In the genomic region with DNA sequence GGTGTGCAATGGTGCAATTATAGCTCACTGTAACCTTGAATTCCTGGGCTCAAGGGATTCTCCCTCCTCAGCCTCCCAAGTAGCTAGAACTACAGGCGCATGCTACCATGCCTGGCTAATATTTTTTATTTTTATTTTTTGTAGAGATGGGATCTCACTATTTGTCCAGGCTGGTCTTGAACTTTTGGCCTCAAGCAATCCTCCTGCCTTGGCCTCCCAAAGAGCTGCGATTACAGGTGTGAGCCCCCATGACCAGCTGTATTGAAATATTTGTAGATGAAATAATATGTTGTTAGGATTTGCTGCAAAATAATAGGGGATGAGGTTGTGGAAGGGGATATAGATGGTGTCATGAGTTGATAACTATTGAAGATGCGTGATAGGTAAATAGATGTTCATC, we compare ENCODE assay signal across 19 cellular contexts. TPM values are rescaled to one million over a fixed set of nuclear protein-coding genes. Genes with fewer than 3 reads are reported as not detected.
DNase-seq lines count a peak whose midpoint lies in the region; ATAC-seq, FAIRE-seq and TF ChIP-seq lines count a peak whose summit lies in the region.
"Had no signal": no experiment of that assay in that cellular context is flagged by ENCODE, and none has a peak within 500 bp of the region (broad histone marks: within the 10 kb centered on the region; RNA-seq: fewer than 3 reads in every experiment).

No MANE protein-coding gene starts in this region.

- H3K9me3 Mint-ChIP-seq in activated naive CD8-positive, alpha-beta T cell (ENCODE audit: low read depth), result no peaks in the 10 kb centered on the region
- no peaks in the 10 kb centered on the region for H3K9me3 Mint-ChIP-seq in activated naive CD8-positive, alpha-beta T cell treated with anti-CD3 and anti-CD28 coated beads for 36 hours
- H3K9me3 Mint-ChIP-seq: CD8-positive, alpha-beta T cell; GM23338 had no signal

- H3K9me3 ChIP-seq in K562 (replicated peaks; ENCODE audit: control insufficient read depth, insufficient read depth, low read depth, low read length) (no peaks in the 10 kb centered on the region), hepatocyte (ENCODE audit: low read depth) (no peaks in the 10 kb centered on the region), gastrocnemius medialis (no peaks in the 10 kb centered on the region)
- H3K9me3 ChIP-seq: A549 had no signal

- H3K4me1 Mint-ChIP-seq in activated naive CD8-positive, alpha-beta T cell (ENCODE audit: low read depth), result peaks cover 50% of the 10 kb centered on the region
- peaks cover 45% of the 10 kb centered on the region for H3K4me1 Mint-ChIP-seq in activated naive CD8-positive, alpha-beta T cell treated with anti-CD3 and anti-CD28 coated beads for 36 hours

- H4K20me1 ChIP-seq in K562 (replicated peaks; ENCODE audit: control insufficient read depth, insufficient read depth, low read length), result 0 out of 2 replicates have a peak, but pooled peaks cover 6% of the 10 kb centered on the region
- H4K20me1 ChIP-seq in hepatocyte (ENCODE audit: insufficient read depth, poor library complexity, severe bottlenecking), result peaks cover 9% of the 10 kb centered on the region

- in situ Hi-C loops in K562 (cut with MboI), result no loop called here
- in situ Hi-C loops in gastrocnemius medialis (cut with MboI; ENCODE audit: low sequenced_read_pairs in 4 of 4), result loop anchor here in 1 of 4 donors (25.0 kb wide), 1 partner anchor 180 kb away; a partner anchor contains a TSS

- BruUV-seq in K562 (replicated peaks; lab: Mats Ljungman, UMichigan), result no TSS peak

- peaks cover 10% of the 10 kb centered on the region for H3K36me3 Mint-ChIP-seq in activated naive CD8-positive, alpha-beta T cell
- peaks cover 8% of the 10 kb centered on the region for H3K36me3 Mint-ChIP-seq in activated naive CD8-positive, alpha-beta T cell treated with anti-CD3 and anti-CD28 coated beads for 36 hours

- H2AFZ ChIP-seq in K562 (ENCODE audit: low read depth, low read length), result no peak overlapping the region
- no peak overlapping the region for H2AFZ ChIP-seq in hepatocyte
- H2AFZ ChIP-seq: GM23338 had no signal

- TF ChIP-seq CTCF in K562 (IDR thresholded peaks at IDR 0.05 in 2 of 3, conservative IDR thresholded peaks at IDR 0.05 in 1 of 3; ENCODE audit: insufficient read depth in 2 of 3, low read depth in 1 of 3, low read length in 3 of 3) (no peak), hepatocyte (IDR thresholded peaks at IDR 0.05; ENCODE audit: poor library complexity) (no peak), gastrocnemius medialis (IDR thresholded peaks at IDR 0.05 in 4 of 5, conservative IDR thresholded peaks at IDR 0.05 in 1 of 5) (no peak)

- 100% methylated on average over 2 of the region's 3 CpGs for WGBS in K562 (ENCODE audit: insufficient coverage, low coverage, missing lambda C conversion rate)
- 94% methylated on average over 3 of the region's 3 CpGs for WGBS in hepatocyte (ENCODE audit: low lambda C conversion rate, missing lambda C conversion rate)

- H3K4me3 Mint-ChIP-seq in activated naive CD8-positive, alpha-beta T cell, result peak overlapping the region; percentile 15
- H3K4me3 Mint-ChIP-seq in activated naive CD8-positive, alpha-beta T cell treated with anti-CD3 and anti-CD28 coated beads for 36 hours, result no peak overlapping the region
- H3K4me3 Mint-ChIP-seq: CD8-positive, alpha-beta T cell; GM23338 had no signal

- no peaks in the 10 kb centered on the region for H3K9me1 ChIP-seq in K562 (ENCODE audit: control insufficient read depth, insufficient read depth, low read length)

- H3K4me3 ChIP-seq in K562, result no peak overlapping the region
- no peak overlapping the region for H3K4me3 ChIP-seq in hepatocyte
- H3K4me3 ChIP-seq in gastrocnemius medialis, result no peak overlapping the region
- H3K4me3 ChIP-seq: A549, GM23338 had no signal

- TF ChIP-seq POLR2A in GM12891 (IDR thresholded peaks at IDR 0.05; ENCODE audit: low read depth, low read length) (no peak), K562 (conservative IDR thresholded peaks at IDR 0.05) (no peak), gastrocnemius medialis (IDR thresholded peaks at IDR 0.05) (no peak)

- H3K4me1 ChIP-seq in K562 (replicated peaks in 1 of 2; ENCODE audit: control insufficient read depth in 2 of 2, insufficient read depth in 2 of 2, low read length in 2 of 2) (no peaks in the 10 kb centered on the region), hepatocyte (ENCODE audit: insufficient read depth) (peaks cover 25% of the 10 kb centered on the region), gastrocnemius medialis (peaks cover 37 to 44% of the 10 kb centered on the region in 2 donors)

- H3K4me2 ChIP-seq in K562 (ENCODE audit: insufficient read depth, low read length), result no peak overlapping the region
- H3K4me2 ChIP-seq in hepatocyte, result no peak overlapping the region
- H3K4me2 ChIP-seq: GM23338 had no signal

- CTCF ChIA-PET in K562 (lab: Yijun Ruan, JAX; ENCODE audit: low intra/inter-chr PET ratio), result no interaction called here

- H3K9ac ChIP-seq in K562 (ENCODE audit: insufficient read depth in 1 of 2, low read depth in 2 of 2, low read length in 2 of 2), result no peak overlapping the region

- no peak overlapping the region for H3K27ac ChIP-seq in K562 (ENCODE audit: extremely low read depth, low read depth, low read length)
- no peak overlapping the region for H3K27ac ChIP-seq in hepatocyte
- no peak overlapping the region for H3K27ac ChIP-seq in gastrocnemius medialis
- H3K27ac ChIP-seq: 22Rv1, A549, C4-2B had no signal

- FAIRE-seq in GM12891 (lab: Jason Lieb, UNC), result peak; percentile 40
- FAIRE-seq in K562 (lab: Jason Lieb, UNC), result no peak
- FAIRE-seq in urothelium cell line (lab: Jason Lieb, UNC), result peak; percentile 20
- FAIRE-seq: A549, GM18507, H54 had no signal

- no peaks in the 10 kb centered on the region for H3K27me3 Mint-ChIP-seq in activated naive CD8-positive, alpha-beta T cell
- H3K27me3 Mint-ChIP-seq in activated naive CD8-positive, alpha-beta T cell treated with anti-CD3 and anti-CD28 coated beads for 36 hours, result no peaks in the 10 kb centered on the region

- H3K9me2 ChIP-seq in hepatocyte (replicated peaks; ENCODE audit: insufficient read depth), result no peaks in the 10 kb centered on the region

- DNase-seq in activated naive CD8-positive, alpha-beta T cell treated with anti-CD3 and anti-CD28 coated beads for 36 hours, result no peak
- no peak for DNase-seq in GM12891 (ENCODE audit: insufficient read length, low spot score)
- DNase-seq in K562 (ENCODE audit: extremely low read depth in 1 of 4, low spot score in 3 of 4), result no peak
- no peak for DNase-seq in urothelium cell line (ENCODE audit: low spot score)
- no peak for DNase-seq in hepatocyte (ENCODE audit: low spot score)
- DNase-seq in gastrocnemius medialis, result no peak
- DNase-seq: AML-193; Calu3; CD8-positive, alpha-beta T cell; DMS79 treated with DMSO at 0.1 percent for 48 hours; GF-D8; HCEC 1CT had no signal

- intact Hi-C loops in K562 (cut with micrococcal nuclease), result no loop called here
- intact Hi-C loops in gastrocnemius medialis (cut with DNase I; ENCODE audit: low total_unique reads), result no loop called here

- POLR2A ChIA-PET in K562 (lab: Yijun Ruan, JAX), result interaction anchor here (0.9 kb wide), 1 partner anchor 108 kb away, joined by 3 read pairs; no protein-coding TSS in a partner anchor

- no peak for TF ChIP-seq EP300 in K562 (IDR thresholded peaks at IDR 0.05; ENCODE audit: low read length)

- H3K79me2 ChIP-seq in K562 (ENCODE audit: control insufficient read depth, insufficient read depth, low read length) (peaks cover 57% of the 10 kb centered on the region), hepatocyte (peaks cover 89% of the 10 kb centered on the region)

- H3K27me3 ChIP-seq in K562 (ENCODE audit: control insufficient read depth in 2 of 2, insufficient read depth in 2 of 2, low read length in 2 of 2) (no peaks in the 10 kb centered on the region), hepatocyte (no peaks in the 10 kb centered on the region), gastrocnemius medialis (no peaks in the 10 kb centered on the region)

- no peaks in the 10 kb centered on the region for H3K36me3 ChIP-seq in K562 (ENCODE audit: control insufficient read depth, insufficient read depth, low read length)
- H3K36me3 ChIP-seq in hepatocyte (replicated peaks; ENCODE audit: insufficient read depth, low read depth), result no peaks in the 10 kb centered on the region
- H3K36me3 ChIP-seq in gastrocnemius medialis, result no peaks in the 10 kb centered on the region

- no peak for ATAC-seq in K562
- ATAC-seq in gastrocnemius medialis, result no peak
- ATAC-seq: A549; CD8-positive, alpha-beta T cell; GM23338 had no signal

- no peak for TF ChIP-seq RAD21 in K562 (CRISPR knock-in tag; conservative IDR thresholded peaks at IDR 0.05 in 1 of 2, IDR thresholded peaks at IDR 0.05 in 1 of 2)

- H3K27ac Mint-ChIP-seq in activated naive CD8-positive, alpha-beta T cell, result no peak overlapping the region
- no peak overlapping the region for H3K27ac Mint-ChIP-seq in activated naive CD8-positive, alpha-beta T cell treated with anti-CD3 and anti-CD28 coated beads for 36 hours
- H3K27ac Mint-ChIP-seq: CD8-positive, alpha-beta T cell; GM23338 had no signal

RNA-seq across cellular contexts. Expression of a gene that starts 4.9 kb away (rescaled TPM):
- 10 to 100 TPM in 1 of 2 experiments, 1 to 10 TPM in 1; 9.7 to 11.0 TPM for total RNA-seq in activated naive CD8-positive, alpha-beta T cell treated with anti-CD3 and anti-CD28 coated beads for 36 hours
- polyA plus RNA-seq in GM12891 (2012; ENCODE audit: low read depth, missing spikeins), result 4.1 TPM
- 9.2 and 15.4 TPM in 2 replicates for total RNA-seq in K562 (2011; cell fraction: chromatin; rRNA removed; ENCODE audit: low replicate concordance)
- 7.7 and 10.5 TPM in 2 replicates for total RNA-seq in K562 (2011; cell fraction: nucleolus; rRNA removed)
- 14.3 and 21.8 TPM in 2 replicates for total RNA-seq in K562 (2011; cell fraction: nucleoplasm; rRNA removed)
- total RNA-seq in K562 (2014; rRNA removed) (1.3 and 1.8 TPM in 2 replicates), K562 (2014; rRNA removed; fragmentation: Illumina TruSeq; extraction: Trizol) (5.5 and 7.3 TPM in 2 replicates), K562 (2015; rRNA removed; fragmentation: Illumina TruSeq; extraction: Trizol) (4.1 and 4.7 TPM in 2 replicates), K562 (2021) (4.1 and 5.0 TPM in 2 replicates), hepatocyte (14.2 and 16.2 TPM in 2 replicates), gastrocnemius medialis (10 to 100 TPM in 1 of 4 donors, 1 to 10 TPM in 3; 7.3 to 11.9 (median 8.2) TPM)
- polyA plus RNA-seq in K562 (2011; rRNA removed) (3.8 and 4.3 TPM in 2 replicates), K562 (2014; fragmentation: Illumina TruSeq; extraction: Trizol) (2.9 and 4.4 TPM in 2 replicates), K562 (2014; fragmentation: Nextera tagmentation; extraction: Ambion mirVana) (1 to 10 TPM; 4.8 to 7.5 TPM), K562 (2014; rRNA removed) (1.1 TPM in 2 replicates), hepatocyte (5.3 and 5.6 TPM in 2 replicates)
- 1.6 and 3.1 TPM in 2 replicates for polyA plus RNA-seq in K562 (2011; cell fraction: cytosol; rRNA removed)
- polyA plus RNA-seq in K562 (2011; cell fraction: nucleus; rRNA removed), result 2.9 and 3.1 TPM in 2 replicates
- polyA plus RNA-seq in K562 (2012), result 1.8 and 2.4 TPM in 2 replicates
- 18.5 and 21.0 TPM in 2 replicates for polyA minus RNA-seq in K562 (2011; rRNA and poly(A)+ RNA removed)
- polyA minus RNA-seq in K562 (2011; cell fraction: cytosol; rRNA and poly(A)+ RNA removed), result 2.0 and 2.7 TPM in 2 replicates
- 14.7 and 19.0 TPM in 2 replicates for polyA minus RNA-seq in K562 (2011; cell fraction: nucleus; rRNA and poly(A)+ RNA removed)

RNA-seq across cellular contexts. Expression of a gene that starts 5.1 kb away (rescaled TPM):
- total RNA-seq in activated naive CD8-positive, alpha-beta T cell treated with anti-CD3 and anti-CD28 coated beads for 36 hours, result 1 to 10 TPM; 6.2 to 7.5 TPM
- 3.5 TPM for polyA plus RNA-seq in GM12891 (2012; ENCODE audit: low read depth, missing spikeins)
- 21.7 and 28.2 TPM in 2 replicates for total RNA-seq in K562 (2011; cell fraction: chromatin; rRNA removed; ENCODE audit: low replicate concordance)
- 11.2 and 13.7 TPM in 2 replicates for total RNA-seq in K562 (2011; cell fraction: nucleolus; rRNA removed)
- 12.4 and 14.8 TPM in 2 replicates for total RNA-seq in K562 (2011; cell fraction: nucleoplasm; rRNA removed)
- total RNA-seq in K562 (2014; rRNA removed) (2.3 and 2.4 TPM in 2 replicates), K562 (2014; rRNA removed; fragmentation: Illumina TruSeq; extraction: Trizol) (4.9 and 5.6 TPM in 2 replicates), K562 (2015; rRNA removed; fragmentation: Illumina TruSeq; extraction: Trizol) (6.4 and 7.0 TPM in 2 replicates), K562 (2021) (3.2 and 3.7 TPM in 2 replicates), hepatocyte (34.8 and 36.2 TPM in 2 replicates), gastrocnemius medialis (10 to 100 TPM in 2 of 4 donors, 1 to 10 TPM in 2; 6.3 to 19.1 (median 9.7) TPM)
- polyA plus RNA-seq in K562 (2011; rRNA removed) (5.6 and 5.8 TPM in 2 replicates), K562 (2014; fragmentation: Illumina TruSeq; extraction: Trizol) (2.6 and 3.8 TPM in 2 replicates), K562 (2014; fragmentation: Nextera tagmentation; extraction: Ambion mirVana) (1 to 10 TPM; 1.3 to 1.6 TPM), K562 (2014; rRNA removed) (1.7 and 3.4 TPM in 2 replicates), hepatocyte (9.3 and 12.5 TPM in 2 replicates)
- 1.3 and 1.4 TPM in 2 replicates for polyA plus RNA-seq in K562 (2011; cell fraction: cytosol; rRNA removed)
- polyA plus RNA-seq in K562 (2011; cell fraction: nucleus; rRNA removed), result 5.9 and 6.4 TPM in 2 replicates
- 1.9 and 2.1 TPM in 2 replicates for polyA plus RNA-seq in K562 (2012)
- polyA minus RNA-seq in K562 (2011; rRNA and poly(A)+ RNA removed), result 18.4 and 19.0 TPM in 2 replicates
- 2.9 and 3.5 TPM in 2 replicates for polyA minus RNA-seq in K562 (2011; cell fraction: cytosol; rRNA and poly(A)+ RNA removed)
- 14.7 and 24.9 TPM in 2 replicates for polyA minus RNA-seq in K562 (2011; cell fraction: nucleus; rRNA and poly(A)+ RNA removed)
